18 cellular contexts compared by ENCODE assay signal in genomic region chrX:77347572-77347971, GRCh38.
"Had no signal": no experiment of that assay in that cellular context is flagged by ENCODE, and none has a peak within 500 bp of the region (broad histone marks: within the 10 kb centered on the region; RNA-seq: fewer than 3 reads in every experiment).

No MANE protein-coding gene starts in this region.

- DNase-seq: activated B cell treated with CpG ODN at 0.5 μM for 24 hours; activated CD4-positive, alpha-beta T cell treated with anti-CD3 and anti-CD28 coated beads, Interleukin-2, amount 10 ng/mL, durations not matched to agents 24 days and 14 days; activated CD8-positive, alpha-beta memory T cell treated with anti-CD3 and anti-CD28 coated beads, Interleukin-2, amount 50 U/mL, for 48 hours; activated CD8-positive, alpha-beta T cell treated with anti-CD3 and anti-CD28 coated beads, Interleukin-2, amount 10 ng/mL, durations not matched to agents 7 days and 5 days; activated gamma-delta T cell treated with Interleukin-2 at 50 U/mL for 16 hours; amniotic stem cell; central memory CD4-positive, alpha-beta T cell; hippocampal formation; left ventricle myocardium superior; natural killer cell; stimulated activated CD4-positive, alpha-beta T cell treated with anti-CD3 and anti-CD28 coated beads, Interleukin-2, amount 100 ng/mL, for 48 hours; thyroid gland had no signal

- H3K9me3 ChIP-seq: thyroid gland, vagina had no signal

- H3K27me3 ChIP-seq: thyroid gland, vagina had no signal

- H3K27ac ChIP-seq: thyroid gland, vagina had no signal

- H3K27me3 Mint-ChIP-seq: activated B cell treated with CpG ODN at 0.5 μM for 24 hours; activated CD4-positive, alpha-beta T cell treated with anti-CD3 and anti-CD28 coated beads, Interleukin-2, amount 10 ng/mL, durations not matched to agents 24 days and 14 days; activated naive CD8-positive, alpha-beta T cell; dendritic cell treated with granulocyte-macrophage colony-stimulating factor and Interleukin-4, amounts not matched to agents 40 ng/mL and 50 ng/mL, for 4 days; stimulated activated memory B cell treated with anti-CD40 and anti-IgM and Interleukin-4, amounts not matched to agents 10 μg/mL and 1 μg/mL and 100 μg/mL, for 72 hours had no signal

- H3K4me1 Mint-ChIP-seq: activated B cell treated with CpG ODN at 0.5 μM for 24 hours; activated CD4-positive, alpha-beta T cell treated with anti-CD3 and anti-CD28 coated beads, Interleukin-2, amount 10 ng/mL, durations not matched to agents 24 days and 14 days; brain; memory B cell; natural killer cell; stimulated activated memory B cell treated with anti-CD40 and anti-IgM and Interleukin-4, amounts not matched to agents 10 μg/mL and 1 μg/mL and 100 μg/mL, for 72 hours had no signal

- H3K36me3 ChIP-seq: thyroid gland, vagina had no signal

- H3K27ac Mint-ChIP-seq: activated B cell treated with CpG ODN at 0.5 μM for 24 hours; activated CD4-positive, alpha-beta T cell treated with anti-CD3 and anti-CD28 coated beads, Interleukin-2, amount 10 ng/mL, durations not matched to agents 24 days and 14 days; activated CD8-positive, alpha-beta T cell treated with anti-CD3 and anti-CD28 coated beads, Interleukin-2, amount 10 ng/mL, durations not matched to agents 7 days and 5 days; activated naive CD8-positive, alpha-beta T cell; brain; dendritic cell treated with granulocyte-macrophage colony-stimulating factor and Interleukin-4, amounts not matched to agents 40 ng/mL and 50 ng/mL, for 4 days; memory B cell; natural killer cell; stimulated activated memory B cell treated with anti-CD40 and anti-IgM and Interleukin-4, amounts not matched to agents 10 μg/mL and 1 μg/mL and 100 μg/mL, for 72 hours had no signal

- H3K4me3 ChIP-seq: thyroid gland, vagina had no signal

- H3K4me1 ChIP-seq: thyroid gland, vagina had no signal

- ATAC-seq: activated CD8-positive, alpha-beta T cell treated with anti-CD3 and anti-CD28 coated beads, Interleukin-2, amount 10 ng/mL, durations not matched to agents 7 days and 5 days; natural killer cell; stimulated activated memory B cell treated with anti-CD40 and anti-IgM and Interleukin-4, amounts not matched to agents 10 μg/mL and 1 μg/mL and 100 μg/mL, for 72 hours had no signal

- H3K36me3 Mint-ChIP-seq: activated naive CD8-positive, alpha-beta T cell; brain; natural killer cell; stimulated activated memory B cell treated with anti-CD40 and anti-IgM and Interleukin-4, amounts not matched to agents 10 μg/mL and 1 μg/mL and 100 μg/mL, for 72 hours had no signal

- H3K4me3 Mint-ChIP-seq: activated B cell treated with CpG ODN at 0.5 μM for 24 hours; activated CD4-positive, alpha-beta T cell treated with anti-CD3 and anti-CD28 coated beads, Interleukin-2, amount 10 ng/mL, durations not matched to agents 24 days and 14 days; activated CD8-positive, alpha-beta T cell treated with anti-CD3 and anti-CD28 coated beads, Interleukin-2, amount 10 ng/mL, durations not matched to agents 7 days and 5 days; activated naive CD8-positive, alpha-beta T cell; brain; dendritic cell treated with granulocyte-macrophage colony-stimulating factor and Interleukin-4, amounts not matched to agents 40 ng/mL and 50 ng/mL, for 4 days; memory B cell; natural killer cell; stimulated activated memory B cell treated with anti-CD40 and anti-IgM and Interleukin-4, amounts not matched to agents 10 μg/mL and 1 μg/mL and 100 μg/mL, for 72 hours had no signal
